Comparison of ENCODE assay signal across 14 cellular contexts in the genomic region with DNA sequence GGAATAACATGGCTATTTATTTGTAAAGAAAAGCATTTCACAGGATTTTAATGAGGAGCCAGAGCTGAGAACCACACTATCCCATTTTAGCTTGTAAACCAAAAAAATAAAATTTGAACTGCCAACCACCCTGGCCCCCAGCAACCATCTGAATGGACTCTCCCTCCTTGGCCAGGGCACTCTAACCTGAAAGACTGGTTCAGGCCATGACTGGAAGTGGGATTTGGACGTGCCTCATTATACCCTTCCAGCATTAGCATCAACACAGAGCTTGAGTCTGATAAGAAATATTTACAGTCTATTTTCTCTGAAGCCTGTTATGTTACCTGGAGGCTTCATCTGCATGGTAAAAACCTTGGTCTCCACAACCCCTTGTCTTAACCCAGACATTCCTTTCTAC.
"Had no signal": no experiment of that assay in that cellular context is flagged by ENCODE, and none has a peak within 500 bp of the region (broad histone marks: within the 10 kb centered on the region; RNA-seq: fewer than 3 reads in every experiment).

No MANE protein-coding gene starts in this region.

- H3K4me3 ChIP-seq: lower lobe of right lung, right lobe of liver, SJSA1, upper lobe of left lung had no signal

- H3K4me3 Mint-ChIP-seq: activated naive CD8-positive, alpha-beta T cell treated with anti-CD3 and anti-CD28 coated beads for 36 hours; natural killer cell had no signal

- H3K36me3 ChIP-seq: lower lobe of right lung, right lobe of liver, SJSA1, upper lobe of left lung had no signal

- H3K27ac ChIP-seq: lower lobe of right lung, right lobe of liver, SJSA1, upper lobe of left lung, VCaP had no signal

- H3K27me3 Mint-ChIP-seq: activated naive CD8-positive, alpha-beta T cell treated with anti-CD3 and anti-CD28 coated beads for 36 hours had no signal

- H3K27ac Mint-ChIP-seq: activated naive CD8-positive, alpha-beta T cell treated with anti-CD3 and anti-CD28 coated beads for 36 hours had no signal

- H3K27me3 ChIP-seq: right lobe of liver, SJSA1, upper lobe of left lung had no signal

- DNase-seq: activated CD4-positive, alpha-beta T cell treated with anti-CD3 and anti-CD28 coated beads for 48 hours; activated CD8-positive, alpha-beta memory T cell treated with anti-CD3 and anti-CD28 coated beads for 24 hours; activated naive CD8-positive, alpha-beta T cell treated with anti-CD3 and anti-CD28 coated beads for 36 hours; foreskin melanocyte; kidney; lower lobe of right lung; natural killer cell; right lobe of liver; stimulated activated CD4-positive, alpha-beta T cell treated with anti-CD3 and anti-CD28 coated beads, Interleukin-2, amount 100 ng/mL, for 24 hours; stimulated activated naive CD4-positive, alpha-beta T cell treated with Interleukin-2 at 50 U/mL for 16 hours; T-helper 9 cell had no signal
